Comparison of ENCODE assay signal across 9 cellular contexts in the genomic region with DNA sequence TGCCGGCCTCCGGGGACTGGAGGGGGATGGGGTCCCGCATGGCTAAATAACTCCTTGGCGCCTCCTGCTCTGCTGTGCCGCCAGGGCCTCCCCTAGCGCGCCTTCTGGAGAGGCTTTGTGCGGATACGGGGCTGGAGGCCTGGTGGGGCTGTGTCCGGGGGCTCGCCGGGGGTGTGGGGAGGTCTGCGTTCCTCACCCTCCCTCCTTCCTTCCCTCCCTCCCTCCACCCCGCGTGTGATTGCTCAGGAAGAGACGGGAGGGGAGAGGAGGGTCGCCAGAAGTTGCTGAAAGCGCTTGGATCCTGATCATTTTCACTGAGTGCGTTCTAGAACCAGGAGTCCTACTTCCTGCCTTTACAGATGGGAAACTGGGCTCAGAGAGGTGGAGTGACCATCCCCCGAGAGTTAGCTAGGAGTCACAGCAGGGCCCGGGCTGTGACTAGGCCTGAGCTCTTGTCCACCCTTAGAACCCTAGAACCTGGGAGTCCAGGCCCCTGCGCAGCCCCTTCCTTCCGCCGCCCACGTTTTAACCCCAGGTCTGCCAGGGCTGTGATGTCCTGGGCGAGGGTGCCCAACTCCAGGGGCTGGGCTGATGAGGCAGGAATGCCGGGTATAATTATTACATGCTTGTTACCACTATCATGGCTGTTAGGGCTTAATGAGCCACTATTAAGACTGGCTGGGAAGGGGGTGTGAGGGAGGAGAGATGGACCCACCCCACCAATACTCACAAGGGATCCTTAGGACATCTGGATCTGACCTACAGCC. TPM values are rescaled to one million over a fixed set of nuclear protein-coding genes. Genes with fewer than 3 reads are reported as not detected.
DNase-seq lines count a peak whose midpoint lies in the region; ATAC-seq, FAIRE-seq and TF ChIP-seq lines count a peak whose summit lies in the region.
"Had no signal": no experiment of that assay in that cellular context is flagged by ENCODE, and none has a peak within 500 bp of the region (broad histone marks: within the 10 kb centered on the region; RNA-seq: fewer than 3 reads in every experiment).

No MANE protein-coding gene starts in this region.

- H3K27me3 ChIP-seq in NT2/D1 (ENCODE audit: insufficient read depth, insufficient read length) (no peaks in the 10 kb centered on the region), bronchial epithelial cell (ENCODE audit: control insufficient read depth, insufficient read depth, low read length) (no peaks in the 10 kb centered on the region), right lobe of liver (no peaks in the 10 kb centered on the region), suprapubic skin (no peaks in the 10 kb centered on the region)

- H3K9me3 ChIP-seq in NT2/D1 (ENCODE audit: insufficient read depth, low read length) (no peaks in the 10 kb centered on the region), right lobe of liver (no peaks in the 10 kb centered on the region), suprapubic skin (no peaks in the 10 kb centered on the region)

- no peak for TF ChIP-seq POLR2A in right lobe of liver (IDR thresholded peaks at IDR 0.05)
- TF ChIP-seq POLR2A in suprapubic skin (IDR thresholded peaks at IDR 0.05), result peak in 1 of 2 donors; percentile 60

- H3K36me3 ChIP-seq in NT2/D1 (ENCODE audit: insufficient read depth, insufficient read length, low read length) (peaks cover 23% of the 10 kb centered on the region), bronchial epithelial cell (ENCODE audit: control insufficient read depth, insufficient read depth, low read length) (peaks cover 9% of the 10 kb centered on the region), right lobe of liver (peaks cover 0 to 8% (median 0%) of the 10 kb centered on the region in 4 donors), suprapubic skin (peaks cover 7% of the 10 kb centered on the region)

- FAIRE-seq in bronchial epithelial cell (lab: Jason Lieb, UNC), result no peak

- H3K27ac ChIP-seq in right lobe of liver (peak overlapping the region; percentile 97 to 100 (median 99)), suprapubic skin (peak overlapping the region; percentile 100)

- intact Hi-C loops in right lobe of liver (cut with DNase I), result no loop called here

- WGBS in right lobe of liver (ENCODE audit: insufficient coverage, low coverage, low lambda C conversion rate, missing lambda C conversion rate), result 2% methylated on average over 8 of the region's 27 CpGs
- under 1% methylated on average over 14 of the region's 27 CpGs for WGBS in suprapubic skin

- TF ChIP-seq EP300 in suprapubic skin (IDR thresholded peaks at IDR 0.05), result no peak

- TF ChIP-seq CTCF in AG10803 (conservative IDR thresholded peaks at IDR 0.05; ENCODE audit: low read length) (no peak; the same call in 1 of the 2 replicates), bronchial epithelial cell (IDR thresholded peaks at IDR 0.05; ENCODE audit: insufficient read depth, low read length, severe bottlenecking) (no peak), right lobe of liver (IDR thresholded peaks at IDR 0.05) (peak in 3 of 4 donors; percentile 7 to 23 (median 12)), suprapubic skin (IDR thresholded peaks at IDR 0.05) (peak in 1 of 2 donors; percentile 8)

- peak overlapping the region; percentile 96 for H3K9ac ChIP-seq in NT2/D1 (ENCODE audit: insufficient read length, low read depth)

- H3K4me1 ChIP-seq in NT2/D1 (ENCODE audit: insufficient read depth, insufficient read length), result peaks cover 28% of the 10 kb centered on the region
- H3K4me1 ChIP-seq in right lobe of liver, result peaks cover 0 to 30% (median 15%) of the 10 kb centered on the region in 4 donors
- H3K4me1 ChIP-seq in suprapubic skin, result peaks cover 51% of the 10 kb centered on the region

- DNase-seq in AG10803 (ENCODE audit: low read depth) (no peak), NT2/D1 (ENCODE audit: low read depth, low spot score) (no peak), bronchial epithelial cell (ENCODE audit: low read depth) (peak; percentile 47), right lobe of liver (peak in 2 of 3 donors; percentile 49 to 73), suprapubic skin (ENCODE audit: low spot score in 2 of 2) (peak in 1 of 2 donors; percentile 96), NCI-H2081 treated with DMSO at 0.1 percent for 48 hours (lab: John Stamatoyannopoulos, UW) (no peak), iPS-NIHi7 (ENCODE audit: extremely low spot score) (no peak)

- H3K4me3 ChIP-seq in AG10803 (ENCODE audit: low read length), result peak overlapping the region; percentile 70
- peak overlapping the region; percentile 56 for H3K4me3 ChIP-seq in NT2/D1 (ENCODE audit: insufficient read length, low read depth)
- peak overlapping the region; percentile 45 for H3K4me3 ChIP-seq in bronchial epithelial cell (ENCODE audit: low read depth, low read length)
- H3K4me3 ChIP-seq in right lobe of liver, result peak overlapping the region; percentile 27 to 54 (median 52)
- peak overlapping the region; percentile 97 for H3K4me3 ChIP-seq in suprapubic skin

- peak; percentile 14 for ATAC-seq in GM18499 (IDR thresholded peaks at IDR 0.05; ENCODE audit: insufficient read depth, unreplicated experiment)
- peak; percentile 1 to 8 (median 4) for ATAC-seq in right lobe of liver

RNA-seq across cellular contexts. Expression of a gene that starts 0.8 kb away (rescaled TPM):
- total RNA-seq in bronchial epithelial cell (54.0 and 89.0 TPM in 2 replicates), right lobe of liver (100 to 1,000 TPM in 4 of 6 experiments, 10 to 100 TPM in 2; 29.3 to 188 (median 134) TPM), suprapubic skin (100 to 1,000 TPM; 330 to 579 (median 396) TPM)

RNA-seq across cellular contexts. Expression of a gene that starts 8.0 kb away (rescaled TPM):
- total RNA-seq in bronchial epithelial cell (under 0.01 TPM in 1 of 2 replicates, not detected in the other), right lobe of liver (1 to 10 TPM in 5 of 6 experiments, under 1 TPM in 1; 0.82 to 5.3 (median 2.5) TPM), suprapubic skin (10 to 100 TPM in 3 of 4 donors, 1 to 10 TPM in 1; 8.1 to 27.6 (median 13.6) TPM)

RNA-seq across cellular contexts. Expression of a gene that starts 40.7 kb away (rescaled TPM):
- total RNA-seq in bronchial epithelial cell (208 and 260 TPM in 2 replicates), right lobe of liver (100 to 1,000 TPM in 2 of 6 experiments, 10 to 100 TPM in 4; 37.6 to 139 (median 47.3) TPM), suprapubic skin (100 to 1,000 TPM in 2 of 4 donors, 10 to 100 TPM in 2; 53.1 to 115 (median 103) TPM)

RNA-seq across cellular contexts. Expression of a gene that starts 56.0 kb away (rescaled TPM):
- total RNA-seq in bronchial epithelial cell (0.26 and 0.38 TPM in 2 replicates), right lobe of liver (1 to 10 TPM in 1 of 6 experiments, under 1 TPM in 5; 0.25 to 1.1 (median 0.57) TPM), suprapubic skin (1 to 10 TPM in 1 of 4 donors, under 1 TPM in 1, not detected in 2; 0.47 to 2.0 TPM)
- total RNA-seq: T-helper 2 cell treated with Interferon-gamma antibody and Interleukin-4, amounts not matched to agents 100 ng/mL and 5 ng/mL, for 36 hours had no signal

RNA-seq across cellular contexts. Expression of a gene that starts 58.2 kb away (rescaled TPM):
- total RNA-seq in bronchial epithelial cell (8.2 and 12.6 TPM in 2 replicates), right lobe of liver (10 to 100 TPM; 33.0 to 55.5 (median 40.7) TPM), suprapubic skin (1 to 10 TPM; 4.6 to 8.0 (median 7.6) TPM)

Comparison
In these comparisons a context has a peak if more than half of its experiments do, and no peak if none do; other contexts are left out.
1. DNase-seq: peak in bronchial epithelial cell (single experiment) and right lobe of liver (2 of 3); none in AG10803 (single experiment), NT2/D1 (single experiment), NCI-H2081 treated with DMSO at 0.1 percent for 48 hours (single experiment) and iPS-NIHi7 (single experiment).
2. H3K4me3 ChIP-seq: peak in every context shown above with its lines; median percentile 97 in suprapubic skin; 70 in AG10803; 56 in NT2/D1; 52 in right lobe of liver; 45 in bronchial epithelial cell.
3. CTCF ChIP-seq: peak in right lobe of liver (3 of 4); none in AG10803 (single experiment) and bronchial epithelial cell (single experiment).